ENCODE assay signal across 7 cellular contexts in the genomic region with DNA sequence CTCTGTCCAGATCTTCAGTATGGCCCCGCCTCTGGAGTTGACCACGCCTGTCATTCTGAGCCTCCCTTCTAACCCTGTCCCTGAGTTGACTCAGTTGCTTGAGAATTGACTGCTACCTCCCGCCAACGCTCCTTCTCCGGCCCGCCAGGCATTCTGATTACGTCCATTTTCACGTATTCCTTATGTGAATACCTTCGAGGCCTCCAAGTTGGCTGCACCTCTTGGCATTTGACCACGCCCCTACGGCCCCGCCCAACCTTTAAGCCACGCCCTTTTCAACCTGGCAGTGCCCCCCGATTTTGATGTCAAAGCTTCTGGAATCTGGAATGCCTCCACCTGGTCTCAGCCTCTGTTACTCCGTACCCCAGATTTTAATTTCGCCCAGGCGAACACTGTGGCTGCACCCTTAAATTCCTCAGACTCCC. TPM values are rescaled to one million over a fixed set of nuclear protein-coding genes. Genes with fewer than 3 reads are reported as not detected.
DNase-seq lines count a peak whose midpoint lies in the region; ATAC-seq lines count a peak whose summit lies in the region.

No MANE protein-coding gene starts in this region.

- peaks cover 33% of the 10 kb centered on the region for H3K4me1 Mint-ChIP-seq in activated T-cell treated with anti-CD3 and anti-CD28 coated beads, Interleukin-2, amount 50 U/mL, for 4 hours (ENCODE audit: low read depth)

- H3K36me3 ChIP-seq in iPS-18a (ENCODE audit: control insufficient read depth, low read depth, low read length) = no peaks in the 10 kb centered on the region

- H3K4me1 ChIP-seq in iPS-18a (ENCODE audit: control insufficient read depth, low read depth, low read length) = peaks cover 16% of the 10 kb centered on the region

- H3K27me3 Mint-ChIP-seq in activated T-cell treated with anti-CD3 and anti-CD28 coated beads, Interleukin-2, amount 50 U/mL, for 4 hours (ENCODE audit: low read depth) = no peaks in the 10 kb centered on the region

- no peak for ATAC-seq in activated T-cell treated with anti-CD3 and anti-CD28 coated beads, Interleukin-2, amount 50 U/mL, for 4 hours
- ATAC-seq in HG02610 (IDR thresholded peaks at IDR 0.05; ENCODE audit: unreplicated experiment) (no peak), HG03521 (IDR thresholded peaks at IDR 0.05; ENCODE audit: unreplicated experiment) (no peak)

- DNase-seq in Jurkat, Clone E6-1 (ENCODE audit: low read depth, low spot score) = peak; percentile 16
- peak; percentile 17 for DNase-seq in activated T-cell treated with anti-CD3 and anti-CD28 coated beads, Interleukin-2, amount 50 U/mL, for 4 hours
- DNase-seq in stimulated activated CD8-positive, alpha-beta memory T cell treated with anti-CD3 and anti-CD28 coated beads, Interleukin-7, amount 100 ng/mL, for 48 hours (ENCODE audit: extremely low read depth in 1 of 2, low read depth in 1 of 2) = peak; percentile 34 to 47
- DNase-seq in central memory CD4-positive, alpha-beta T cell = no peak

- H3K36me3 Mint-ChIP-seq in activated T-cell treated with anti-CD3 and anti-CD28 coated beads, Interleukin-2, amount 50 U/mL, for 4 hours (ENCODE audit: insufficient read depth) = peaks cover 12% of the 10 kb centered on the region

- H3K4me3 ChIP-seq in Jurkat, Clone E6-1 (ENCODE audit: low read length) = peak overlapping the region; percentile 65
- peak overlapping the region; percentile 61 for H3K4me3 ChIP-seq in iPS-18a (ENCODE audit: low read length)

- peaks cover 8% of the 10 kb centered on the region for H3K9me3 Mint-ChIP-seq in activated T-cell treated with anti-CD3 and anti-CD28 coated beads, Interleukin-2, amount 50 U/mL, for 4 hours

- no peaks in the 10 kb centered on the region for H3K9me3 ChIP-seq in iPS-18a (ENCODE audit: control insufficient read depth, low read depth, low read length)

- H3K27ac ChIP-seq in iPS-18a (ENCODE audit: low read length) = no peak overlapping the region

- no peak overlapping the region for H3K9ac ChIP-seq in iPS-18a (ENCODE audit: low read length)

- H3K27me3 ChIP-seq in iPS-18a (ENCODE audit: control insufficient read depth, insufficient read depth, low read length) = peaks cover 23% of the 10 kb centered on the region

- peak overlapping the region; percentile 95 for H3K4me3 Mint-ChIP-seq in activated T-cell treated with anti-CD3 and anti-CD28 coated beads, Interleukin-2, amount 50 U/mL, for 4 hours

RNA-seq across cellular contexts. Expression of a gene that starts 1.7 kb away (rescaled TPM):
- polyA plus RNA-seq in Jurkat, Clone E6-1 (2012; ENCODE audit: insufficient read depth, insufficient read length) = 44.6 TPM
- total RNA-seq in activated T-cell treated with anti-CD3 and anti-CD28 coated beads, Interleukin-2, amount 50 U/mL, for 4 hours = 100 to 1,000 TPM; 136 to 178 (median 150) TPM

RNA-seq across cellular contexts. Expression of a gene that starts 27.2 kb away (rescaled TPM):
- polyA plus RNA-seq in Jurkat, Clone E6-1 (2012; ENCODE audit: insufficient read depth, insufficient read length) = 5.5 TPM
- 1 to 10 TPM in 2 of 3 donors, under 1 TPM in 1; 0.66 to 1.4 (median 1.0) TPM for total RNA-seq in activated T-cell treated with anti-CD3 and anti-CD28 coated beads, Interleukin-2, amount 50 U/mL, for 4 hours

RNA-seq across cellular contexts. Expression of a gene that starts 38.8 kb away (rescaled TPM):
- not detected for polyA plus RNA-seq in Jurkat, Clone E6-1 (2012; ENCODE audit: insufficient read depth, insufficient read length)
- under 1 TPM in 1 of 3 donors, not detected in 2; 0.05 TPM for total RNA-seq in activated T-cell treated with anti-CD3 and anti-CD28 coated beads, Interleukin-2, amount 50 U/mL, for 4 hours

RNA-seq across cellular contexts. Expression of a gene that starts 50.9 kb away (rescaled TPM):
- polyA plus RNA-seq in Jurkat, Clone E6-1 (2012; ENCODE audit: insufficient read depth, insufficient read length) = 1,119 TPM
- 100 to 1,000 TPM; 903 to 949 (median 911) TPM for total RNA-seq in activated T-cell treated with anti-CD3 and anti-CD28 coated beads, Interleukin-2, amount 50 U/mL, for 4 hours

RNA-seq across cellular contexts. Expression of a gene that starts 51.6 kb away (rescaled TPM):
- polyA plus RNA-seq in Jurkat, Clone E6-1 (2012; ENCODE audit: insufficient read depth, insufficient read length) = 9.1 TPM
- 10 to 100 TPM; 10.3 to 13.2 (median 12.3) TPM for total RNA-seq in activated T-cell treated with anti-CD3 and anti-CD28 coated beads, Interleukin-2, amount 50 U/mL, for 4 hours
